Comparison of ENCODE assay signal across 15 cellular contexts in the genomic region with DNA sequence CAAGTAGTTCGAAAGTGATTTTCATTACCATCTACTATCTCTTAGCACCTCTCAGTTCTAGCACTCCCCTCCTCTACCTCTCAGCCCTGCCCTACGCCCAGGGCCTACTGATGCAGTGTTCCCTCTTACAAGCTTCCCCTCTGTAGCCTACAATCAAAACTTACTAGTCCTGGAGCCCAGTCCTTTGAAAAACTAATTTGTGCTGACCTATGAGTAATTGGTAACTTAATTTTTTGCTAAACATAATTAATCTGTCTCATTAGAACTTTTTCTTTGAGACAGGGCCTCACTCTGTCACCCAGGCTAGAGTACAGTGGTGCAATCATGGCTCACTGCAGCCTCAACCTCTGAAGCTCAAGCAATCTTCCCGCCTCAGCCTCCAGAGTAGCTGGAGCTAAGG. TPM values are rescaled to one million over a fixed set of nuclear protein-coding genes. Genes with fewer than 3 reads are reported as not detected.
A peak's percentile ranks its signal among the peaks of the same experiment; 100 is the strongest.
DNase-seq lines count a peak whose midpoint lies in the region; ATAC-seq, FAIRE-seq and TF ChIP-seq lines count a peak whose summit lies in the region.
"Had no signal": no experiment of that assay in that cellular context is flagged by ENCODE, and none has a peak within 500 bp of the region (broad histone marks: within the 10 kb centered on the region; RNA-seq: fewer than 3 reads in every experiment).

No MANE protein-coding gene starts in this region.

- WGBS in A549 (ENCODE audit: missing lambda C conversion rate), result 91% methylated on average over 3 of the region's 3 CpGs
- WGBS in K562 (ENCODE audit: insufficient coverage, low coverage, missing lambda C conversion rate), result 92% methylated on average over 3 of the region's 3 CpGs

- intact Hi-C loops in activated CD4-positive, alpha-beta T cell treated with anti-CD3 and anti-CD28 coated beads, Interleukin-2, amount 10 ng/mL, durations not matched to agents 24 days and 14 days (cut with micrococcal nuclease), result no loop called here
- intact Hi-C loops in K562 (cut with micrococcal nuclease), result loop anchor here (5.0 kb wide), 1 partner anchor 44 kb away; a partner anchor contains a TSS

- H3K36me3 Mint-ChIP-seq in activated CD4-positive, alpha-beta T cell treated with anti-CD3 and anti-CD28 coated beads, Interleukin-2, amount 10 ng/mL, durations not matched to agents 24 days and 14 days (ENCODE audit: low read depth), result peaks cover 26% of the 10 kb centered on the region

- H3K4me1 Mint-ChIP-seq in activated CD4-positive, alpha-beta T cell treated with anti-CD3 and anti-CD28 coated beads, Interleukin-2, amount 10 ng/mL, durations not matched to agents 24 days and 14 days, result peaks cover 45% of the 10 kb centered on the region

- H4K20me1 ChIP-seq in KMS-11 (ENCODE audit: insufficient read depth) (no peaks in the 10 kb centered on the region), K562 (replicated peaks; ENCODE audit: control insufficient read depth, insufficient read depth, low read length) (no peaks in the 10 kb centered on the region)

- TF ChIP-seq RAD21 in A549 (conservative IDR thresholded peaks at IDR 0.05 in 1 of 2, IDR thresholded peaks at IDR 0.05 in 1 of 2) (no peak), K562 (CRISPR knock-in tag; conservative IDR thresholded peaks at IDR 0.05 in 1 of 2, IDR thresholded peaks at IDR 0.05 in 1 of 2) (no peak)

- H3K36me3 ChIP-seq in KMS-11 (ENCODE audit: insufficient read depth), result no peaks in the 10 kb centered on the region
- H3K36me3 ChIP-seq in K562 (ENCODE audit: control insufficient read depth, insufficient read depth, low read length), result no peaks in the 10 kb centered on the region; the same call in 2 of the 3 replicates
- peaks cover 9% of the 10 kb centered on the region for H3K36me3 ChIP-seq in WERI-Rb-1

- TF ChIP-seq EP300 in A549 (IDR thresholded peaks at IDR 0.05) (no peak), K562 (IDR thresholded peaks at IDR 0.05; ENCODE audit: low read length) (no peak)

- H3K27ac ChIP-seq in A549, result no peak overlapping the region
- peak overlapping the region; percentile 33 for H3K27ac ChIP-seq in KMS-11
- H3K27ac ChIP-seq in K562 (ENCODE audit: extremely low read depth, low read depth, low read length), result no peak overlapping the region
- H3K27ac ChIP-seq in substantia nigra (ENCODE audit: low read depth, low read length, poor library complexity, severe bottlenecking), result no peak overlapping the region
- no peak overlapping the region for H3K27ac ChIP-seq in WERI-Rb-1
- H3K27ac ChIP-seq: RWPE1 had no signal

- no peak for DNase-seq in activated CD4-positive, alpha-beta T cell treated with anti-CD3 and anti-CD28 coated beads, Interleukin-2, amount 10 ng/mL, durations not matched to agents 24 days and 14 days
- DNase-seq in activated CD4-positive, alpha-beta T cell treated with anti-CD3 and anti-CD28 coated beads, Interleukin-2, amount 50 U/mL, for 1 hour, result no peak
- DNase-seq in A549 (ENCODE audit: low read depth in 1 of 2, low spot score in 1 of 2) (no peak), K562 (ENCODE audit: extremely low read depth in 1 of 4, low spot score in 3 of 4) (no peak), NCI-H146 (lab: John Stamatoyannopoulos, UW) (no peak), substantia nigra (lab: John Stamatoyannopoulos, UW) (no peak), WERI-Rb-1 (no peak)
- DNase-seq: Caco-2, H7, NCI-H1436 treated with DMSO at 0.1 percent for 48 hours, NCI-H2227 treated with DMSO at 0.1 percent for 48 hours, NCI-H526 had no signal

- H3K9me3 ChIP-seq in A549 (no peaks in the 10 kb centered on the region), K562 (replicated peaks; ENCODE audit: control insufficient read depth, insufficient read depth, low read depth, low read length) (no peaks in the 10 kb centered on the region), WERI-Rb-1 (ENCODE audit: severe bottlenecking) (peaks cover 3% of the 10 kb centered on the region)
- H3K9me3 ChIP-seq: Caco-2 had no signal

- no peak overlapping the region for H3K9ac ChIP-seq in KMS-11
- no peak overlapping the region for H3K9ac ChIP-seq in K562 (ENCODE audit: insufficient read depth in 1 of 2, low read depth in 2 of 2, low read length in 2 of 2)

- in situ Hi-C loops in K562 (cut with MboI), result no loop called here

- TF ChIP-seq CTCF in A549 (IDR thresholded peaks at IDR 0.05) (no peak), KMS-11 (conservative IDR thresholded peaks at IDR 0.05; ENCODE audit: low read depth, low read length) (no peak), K562 (IDR thresholded peaks at IDR 0.05 in 2 of 3, conservative IDR thresholded peaks at IDR 0.05 in 1 of 3; ENCODE audit: insufficient read depth in 2 of 3, low read depth in 1 of 3, low read length in 3 of 3) (no peak), WERI-Rb-1 (IDR thresholded peaks at IDR 0.05; ENCODE audit: low read depth, low read length) (no peak)

- H2AFZ ChIP-seq in KMS-11 (ENCODE audit: low read depth) (no peak overlapping the region), K562 (ENCODE audit: low read depth, low read length) (no peak overlapping the region)

- POLR2A ChIA-PET in A549 (lab: Yijun Ruan, JAX) (no interaction called here), K562 (lab: Yijun Ruan, JAX) (interaction anchor here (0.6 kb wide), 1 partner anchor 1023 kb away, joined by 3 read pairs; no protein-coding TSS in a partner anchor)

- peaks cover 14% of the 10 kb centered on the region for H3K9me3 Mint-ChIP-seq in activated CD4-positive, alpha-beta T cell treated with anti-CD3 and anti-CD28 coated beads, Interleukin-2, amount 10 ng/mL, durations not matched to agents 24 days and 14 days

- H3K27me3 Mint-ChIP-seq in activated CD4-positive, alpha-beta T cell treated with anti-CD3 and anti-CD28 coated beads, Interleukin-2, amount 10 ng/mL, durations not matched to agents 24 days and 14 days, result no peaks in the 10 kb centered on the region

- H3K4me3 Mint-ChIP-seq in activated CD4-positive, alpha-beta T cell treated with anti-CD3 and anti-CD28 coated beads, Interleukin-2, amount 10 ng/mL, durations not matched to agents 24 days and 14 days, result no peak overlapping the region
- H3K4me3 Mint-ChIP-seq: CD14-positive monocyte had no signal

- H3K27ac Mint-ChIP-seq in activated CD4-positive, alpha-beta T cell treated with anti-CD3 and anti-CD28 coated beads, Interleukin-2, amount 10 ng/mL, durations not matched to agents 24 days and 14 days, result peak overlapping the region; percentile 80
- H3K27ac Mint-ChIP-seq: CD14-positive monocyte had no signal

- ATAC-seq in A549 (no peak), K562 (no peak)

- H3K4me3 ChIP-seq in A549, result no peak overlapping the region
- H3K4me3 ChIP-seq in KMS-11 (IDR thresholded peaks at IDR 0.05; ENCODE audit: insufficient read depth, low read depth, low read length), result no peak overlapping the region
- no peak overlapping the region for H3K4me3 ChIP-seq in K562
- no peak overlapping the region for H3K4me3 ChIP-seq in WERI-Rb-1 (ENCODE audit: low read depth, low read length)

- FAIRE-seq in A549 (lab: Jason Lieb, UNC) (no peak), K562 (lab: Jason Lieb, UNC) (no peak)

- peaks cover 6% of the 10 kb centered on the region; the same call in 2 of the 3 replicates for H3K4me1 ChIP-seq in A549
- H3K4me1 ChIP-seq in KMS-11 (ENCODE audit: low read depth, poor library complexity, severe bottlenecking), result peaks cover 64% of the 10 kb centered on the region
- peaks cover 7 to 25% of the 10 kb centered on the region in 2 experiments; a peak in 4 of 5 replicates for H3K4me1 ChIP-seq in K562 (replicated peaks in 1 of 2; ENCODE audit: control insufficient read depth in 2 of 2, insufficient read depth in 2 of 2, low read length in 2 of 2)
- H3K4me1 ChIP-seq: Caco-2 had no signal

- CTCF ChIA-PET in A549 (lab: Yijun Ruan, JAX) (interaction anchor here (0.7 to 3.0 kb wide), 6 partner anchors 13 to 54 kb away, joined by 3 to 17 read pairs (median 4); no protein-coding TSS in a partner anchor), K562 (lab: Yijun Ruan, JAX; ENCODE audit: low intra/inter-chr PET ratio) (no interaction called here)

- peaks cover 23% of the 10 kb centered on the region; the same call in 1 of the 2 replicates for H3K79me2 ChIP-seq in KMS-11 (ENCODE audit: insufficient read depth, low read depth)
- no peaks in the 10 kb centered on the region for H3K79me2 ChIP-seq in K562 (ENCODE audit: control insufficient read depth, insufficient read depth, low read length)

- no peaks in the 10 kb centered on the region for H3K27me3 ChIP-seq in KMS-11 (ENCODE audit: insufficient read depth, low read depth)
- no peaks in the 10 kb centered on the region for H3K27me3 ChIP-seq in K562 (ENCODE audit: control insufficient read depth in 2 of 2, insufficient read depth in 2 of 2, low read length in 2 of 2)
- H3K27me3 ChIP-seq in WERI-Rb-1 (ENCODE audit: insufficient read depth, low read depth, severe bottlenecking), result no peaks in the 10 kb centered on the region

- H3K4me2 ChIP-seq in A549, result no peak overlapping the region
- H3K4me2 ChIP-seq in KMS-11, result peak overlapping the region; percentile 30
- no peak overlapping the region for H3K4me2 ChIP-seq in K562 (ENCODE audit: insufficient read depth, low read length)

- H3K9me1 ChIP-seq in K562 (ENCODE audit: control insufficient read depth, insufficient read depth, low read length), result no peaks in the 10 kb centered on the region

- TF ChIP-seq POLR2A in A549 (IDR thresholded peaks at IDR 0.05; ENCODE audit: low read length) (no peak), K562 (conservative IDR thresholded peaks at IDR 0.05) (no peak)

- no TSS peak for BruUV-seq in K562 (replicated peaks; lab: Mats Ljungman, UMichigan)

RNA-seq across cellular contexts. Expression of a gene that starts 44.9 kb away (rescaled TPM):
- total RNA-seq in activated CD4-positive, alpha-beta T cell treated with anti-CD3 and anti-CD28 coated beads, Interleukin-2, amount 10 ng/mL, durations not matched to agents 24 days and 14 days, result 10.6 and 10.9 TPM in 2 replicates
- 7.9 and 8.0 TPM in 2 replicates for polyA plus RNA-seq in A549 (2011; rRNA removed)
- 1.5 and 2.0 TPM in 2 replicates for polyA plus RNA-seq in A549 (2012; cell fraction: cytosol; rRNA removed)
- polyA plus RNA-seq in A549 (2012; cell fraction: nucleus; rRNA removed), result 1.3 and 1.4 TPM in 2 replicates
- polyA plus RNA-seq in A549 (2017; fragmentation: RNase III; extraction: RNeasy Plus Mini Kit Qiagen cat#74134 plus additional on column Dnase treatment), result 5.0 to 6.4 TPM (median 6.1 TPM) in 3 replicates
- polyA minus RNA-seq in A549 (2011; rRNA and poly(A)+ RNA removed), result 4.2 and 6.0 TPM in 2 replicates
- 2.7 and 2.9 TPM in 2 replicates for total RNA-seq in K562 (2011; cell fraction: chromatin; rRNA removed; ENCODE audit: low replicate concordance)
- 1.4 and 2.0 TPM in 2 replicates for total RNA-seq in K562 (2011; cell fraction: nucleolus; rRNA removed)
- total RNA-seq in K562 (2011; cell fraction: nucleoplasm; rRNA removed), result 1.5 and 1.8 TPM in 2 replicates
- 2.9 and 3.6 TPM in 2 replicates for total RNA-seq in K562 (2014; rRNA removed)
- 2.3 and 2.8 TPM in 2 replicates for total RNA-seq in K562 (2014; rRNA removed; fragmentation: Illumina TruSeq; extraction: Trizol)
- total RNA-seq in K562 (2015; rRNA removed; fragmentation: Illumina TruSeq; extraction: Trizol), result 2.0 and 2.1 TPM in 2 replicates
- 3.5 and 3.8 TPM in 2 replicates for total RNA-seq in K562 (2021)
- polyA plus RNA-seq in K562 (2011; rRNA removed), result 1.5 and 2.3 TPM in 2 replicates
- 0.63 and 1.3 TPM in 2 replicates for polyA plus RNA-seq in K562 (2011; cell fraction: cytosol; rRNA removed)
- 1.9 and 2.2 TPM in 2 replicates for polyA plus RNA-seq in K562 (2011; cell fraction: nucleus; rRNA removed)
- polyA plus RNA-seq in K562 (2012), result 1.3 and 2.3 TPM in 2 replicates
- 1.2 and 2.8 TPM in 2 replicates for polyA plus RNA-seq in K562 (2014; fragmentation: Illumina TruSeq; extraction: Trizol)
- 1 to 10 TPM in 1 of 2 experiments, under 1 TPM in 1; 0.77 to 1.0 TPM for polyA plus RNA-seq in K562 (2014; fragmentation: Nextera tagmentation; extraction: Ambion mirVana)
- polyA plus RNA-seq in K562 (2014; rRNA removed), result 2.0 and 2.8 TPM in 2 replicates
- 1.6 and 2.3 TPM in 2 replicates for polyA minus RNA-seq in K562 (2011; rRNA and poly(A)+ RNA removed)
- 1.4 and 1.5 TPM in 2 replicates for polyA minus RNA-seq in K562 (2011; cell fraction: cytosol; rRNA and poly(A)+ RNA removed)
- 0.81 and 1.4 TPM in 2 replicates for polyA minus RNA-seq in K562 (2011; cell fraction: nucleus; rRNA and poly(A)+ RNA removed)
